ENCODE assay signal across 8 cellular contexts in genomic region chr20:49278036-49278816, GRCh38. TPM values are rescaled to one million over a fixed set of nuclear protein-coding genes. Genes with fewer than 3 reads are reported as not detected.
DNase-seq lines count a peak whose midpoint lies in the region; ATAC-seq and TF ChIP-seq lines count a peak whose summit lies in the region.

ZNFX1 (minus strand) TSS chr20:49278057; CDS start chr20:49275839, 2,218 bp downstream.

- DNase-seq in GM10248 (ENCODE audit: extremely low spot score) (peak; percentile 95), NCI-H1105 (lab: John Stamatoyannopoulos, UW) (peak; percentile 98), SKM-1 treated with dmso at 0.1 percent for 144 hours (lab: John Stamatoyannopoulos, UW; ENCODE audit: unreplicated experiment) (peak; percentile 98), glomerular visceral epithelial cell (ENCODE audit: extremely low spot score) (peak; percentile 100), osteoblast (ENCODE audit: insufficient read length, low spot score, missing footprints) (peak; percentile 98), thoracic aorta (ENCODE audit: low spot score) (peak; percentile 98)

- H3K27ac ChIP-seq in osteoblast (ENCODE audit: low read depth, low read length), result peak within 1 kb of the TSS; percentile 90
- H3K27ac ChIP-seq in thoracic aorta, result peak within 1 kb of the TSS; percentile 92

- H3K4me1 ChIP-seq in osteoblast (ENCODE audit: insufficient read depth, low read length) (peaks cover 37% of the 10 kb centered on the region), thoracic aorta (ENCODE audit: control insufficient read depth in 1 of 2, low read depth in 2 of 2) (peaks cover 28 to 60% of the 10 kb centered on the region in 2 donors)

- peaks cover 54% of the 10 kb centered on the region for H3K4me1 Mint-ChIP-seq in activated naive CD8-positive, alpha-beta T cell (ENCODE audit: low read depth)

- peak; percentile 75 for ATAC-seq in HG02623 (IDR thresholded peaks at IDR 0.05; ENCODE audit: unreplicated experiment)
- peak; percentile 82 for ATAC-seq in thoracic aorta (ENCODE audit: insufficient number of reproducible peaks, low FRiP score, low read depth)

- peaks cover 59% of the 10 kb centered on the region for H3K36me3 Mint-ChIP-seq in activated naive CD8-positive, alpha-beta T cell

- H4K20me1 ChIP-seq in osteoblast (ENCODE audit: insufficient read depth, low read length), result peaks cover 63% of the 10 kb centered on the region

- peaks cover 86% of the 10 kb centered on the region for H3K79me2 ChIP-seq in osteoblast (ENCODE audit: insufficient read depth, low read length)

- H3K27me3 ChIP-seq in osteoblast (ENCODE audit: insufficient read depth, low read length) (no peaks in the 10 kb centered on the region), thoracic aorta (replicated peaks; ENCODE audit: insufficient read depth) (no peaks in the 10 kb centered on the region)

- H3K4me3 ChIP-seq in osteoblast (ENCODE audit: insufficient read depth, low read length) (peak within 1 kb of the TSS; percentile 92), thoracic aorta (peak within 1 kb of the TSS; percentile 90)

- H3K9me3 ChIP-seq in osteoblast (ENCODE audit: low read depth, low read length) (peaks cover 6% of the 10 kb centered on the region), thoracic aorta (peaks cover 9% of the 10 kb centered on the region)

- POLR2A ChIA-PET in GM10248 (lab: Yijun Ruan, JAX), result interaction anchor here (0.6 to 1.2 kb wide), 7 partner anchors 8 to 832 kb away, joined by 3 to 10 read pairs (median 4); no protein-coding TSS in a partner anchor

- peaks cover 11% of the 10 kb centered on the region for H3K9me3 Mint-ChIP-seq in activated naive CD8-positive, alpha-beta T cell (ENCODE audit: low read depth)

- H2AFZ ChIP-seq in osteoblast (ENCODE audit: low read length), result peak within 1 kb of the TSS; percentile 85

- TF ChIP-seq CTCF in GM10248 (IDR thresholded peaks at IDR 0.05; ENCODE audit: control extremely low read depth, extremely low read depth, low read depth, missing control alignments), result peak; percentile 18
- TF ChIP-seq CTCF in osteoblast (IDR thresholded peaks at IDR 0.05; ENCODE audit: extremely low read depth, low read depth, low read length), result no peak
- no peak for TF ChIP-seq CTCF in thoracic aorta (IDR thresholded peaks at IDR 0.05)

- peak within 1 kb of the TSS; percentile 100 for H3K27ac Mint-ChIP-seq in activated naive CD8-positive, alpha-beta T cell

- peak within 1 kb of the TSS; percentile 93 for H3K4me2 ChIP-seq in osteoblast (ENCODE audit: insufficient read depth, low read length)

- H3K36me3 ChIP-seq in osteoblast (ENCODE audit: insufficient read depth, low read length) (peaks cover 64% of the 10 kb centered on the region), thoracic aorta (peaks cover 38% of the 10 kb centered on the region)

- CTCF ChIA-PET in GM10248 (lab: Yijun Ruan, JAX), result no interaction called here

- peak within 1 kb of the TSS; percentile 99 for H3K4me3 Mint-ChIP-seq in activated naive CD8-positive, alpha-beta T cell

- no peaks in the 10 kb centered on the region for H3K27me3 Mint-ChIP-seq in activated naive CD8-positive, alpha-beta T cell

RNA-seq across cellular contexts. Expression of gene ZNFX1, which starts in this region (rescaled TPM):
- total RNA-seq in osteoblast (56.6 and 61.5 TPM in 2 replicates), thoracic aorta (10 to 100 TPM; 65.3 to 74.7 TPM)

Comparison
In these comparisons a context has a peak if more than half of its experiments do, and no peak if none do; other contexts are left out.
1. Peak in every context shown above with its lines: DNase-seq, ATAC-seq, H3K4me3 ChIP-seq and H3K27ac ChIP-seq.